In the genomic region with DNA sequence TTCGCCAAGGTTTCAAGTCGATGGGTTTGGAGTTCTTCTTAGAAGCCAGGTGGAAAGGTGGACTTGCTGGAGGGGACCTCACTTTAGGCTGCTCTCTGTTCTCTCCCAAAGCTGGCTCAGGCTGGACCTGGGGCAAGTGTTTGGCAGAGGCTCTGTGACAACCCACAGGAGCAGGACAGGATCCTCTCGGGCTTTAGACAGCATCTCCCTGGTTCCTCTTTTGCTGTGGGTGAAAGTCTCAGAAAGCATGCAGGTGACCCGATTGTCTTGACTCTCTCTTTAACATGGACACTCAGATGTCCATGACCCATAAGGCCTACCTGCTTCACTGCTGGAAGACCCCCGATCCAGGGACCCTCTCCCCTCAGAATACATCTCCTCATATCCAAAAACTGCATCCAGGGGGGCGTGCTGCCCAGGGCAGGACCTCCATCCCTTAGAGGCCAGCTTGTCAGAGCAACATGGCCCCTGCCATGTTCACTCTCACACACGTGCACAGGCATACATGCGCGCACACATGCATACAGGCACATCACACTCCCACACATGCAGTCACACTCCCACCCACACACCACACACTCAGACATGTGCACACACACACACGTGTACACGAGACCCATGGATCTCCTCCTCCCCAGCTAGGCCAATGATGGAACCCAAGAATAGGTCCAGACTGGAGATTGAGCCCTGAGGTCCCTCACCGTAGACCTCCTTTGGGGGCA, we compare ENCODE assay signal across 12 cellular contexts. TPM values are rescaled to one million over a fixed set of nuclear protein-coding genes. Genes with fewer than 3 reads are reported as not detected.
DNase-seq lines count a peak whose midpoint lies in the region; ATAC-seq and TF ChIP-seq lines count a peak whose summit lies in the region.
"Had no signal": no experiment of that assay in that cellular context is flagged by ENCODE, and none has a peak within 500 bp of the region (broad histone marks: within the 10 kb centered on the region; RNA-seq: fewer than 3 reads in every experiment).

No MANE protein-coding gene starts in this region.

- no peaks in the 10 kb centered on the region for H3K4me1 ChIP-seq in CD8-positive, alpha-beta memory T cell (ENCODE audit: insufficient read depth, low read length)

- no peak for ATAC-seq in HG02642 (IDR thresholded peaks at IDR 0.05; ENCODE audit: poor library complexity, unreplicated experiment)
- ATAC-seq in HG02970 (IDR thresholded peaks at IDR 0.05; ENCODE audit: low FRiP score, unreplicated experiment), result no peak

- no peak overlapping the region for H3K4me3 Mint-ChIP-seq in CD8-positive, alpha-beta memory T cell
- no peak overlapping the region for H3K4me3 Mint-ChIP-seq in progenitor cell of endocrine pancreas (ENCODE audit: low read depth)
- H3K4me3 Mint-ChIP-seq: activated CD4-positive, alpha-beta T cell treated with anti-CD3 and anti-CD28 coated beads, Interleukin-2, amount 10 ng/mL, durations not matched to agents 24 days and 14 days had no signal

- H3K27ac ChIP-seq in CD8-positive, alpha-beta memory T cell (ENCODE audit: low read depth, low read length), result no peak overlapping the region
- peak overlapping the region in 49 of 59 donors; percentile 3 to 83 (median 64) for H3K27ac ChIP-seq in dorsolateral prefrontal cortex

- no peak for TF ChIP-seq POLR2A in NB4 (IDR thresholded peaks at IDR 0.05; ENCODE audit: extremely low read depth, insufficient read length)

- peak overlapping the region in 5 of 8 donors; percentile 8 to 86 (median 56) for H3K27ac Mint-ChIP-seq in CD8-positive, alpha-beta memory T cell
- peak overlapping the region; percentile 51 for H3K27ac Mint-ChIP-seq in progenitor cell of endocrine pancreas

- CTCF ChIA-PET in CD8-positive, alpha-beta memory T cell (lab: Charles Lee), result no interaction called here

- H3K27me3 Mint-ChIP-seq in CD8-positive, alpha-beta memory T cell, result no peaks in the 10 kb centered on the region
- H3K27me3 Mint-ChIP-seq in progenitor cell of endocrine pancreas, result no peaks in the 10 kb centered on the region
- H3K27me3 Mint-ChIP-seq: activated CD4-positive, alpha-beta T cell treated with anti-CD3 and anti-CD28 coated beads, Interleukin-2, amount 10 ng/mL, durations not matched to agents 24 days and 14 days had no signal

- H3K4me3 ChIP-seq in CD8-positive, alpha-beta memory T cell (ENCODE audit: low read length), result no peak overlapping the region
- peak overlapping the region; percentile 67 for H3K4me3 ChIP-seq in NB4 (ENCODE audit: low read depth, low read length)
- peak overlapping the region in 1 of 59 donors; percentile 24 for H3K4me3 ChIP-seq in dorsolateral prefrontal cortex

- no peak for DNase-seq in CD8-positive, alpha-beta memory T cell
- DNase-seq in NB4 (ENCODE audit: low read depth) (peak; percentile 55), dorsolateral prefrontal cortex (no peak), progenitor cell of endocrine pancreas (ENCODE audit: low spot score, unreplicated experiment) (no peak), DMS79 (lab: John Stamatoyannopoulos, UW) (no peak), GM20000 (ENCODE audit: low spot score) (no peak)
- DNase-seq: activated CD4-positive, alpha-beta T cell treated with anti-CD3 and anti-CD28 coated beads, Interleukin-2, amount 10 ng/mL, durations not matched to agents 24 days and 14 days; NCI-H1105 treated with DMSO at 0.1 percent for 48 hours; NCI-H526; small intestine had no signal

- peaks cover 5 to 73% (median 10%) of the 10 kb centered on the region in 3 donors for H3K36me3 Mint-ChIP-seq in CD8-positive, alpha-beta memory T cell
- H3K36me3 Mint-ChIP-seq in progenitor cell of endocrine pancreas (ENCODE audit: insufficient read depth), result peaks cover 20% of the 10 kb centered on the region

- intact Hi-C loops in dorsolateral prefrontal cortex (cut with DNase I), result no loop called here

- POLR2A ChIA-PET in CD8-positive, alpha-beta memory T cell (lab: Charles Lee), result interaction anchor here (0.9 to 1.2 kb wide), 2 partner anchors 43 to 277 kb away, joined by 3 read pairs; no protein-coding TSS in a partner anchor

- peaks cover 0 to 8% (median 0%) of the 10 kb centered on the region in 3 donors for H3K4me1 Mint-ChIP-seq in CD8-positive, alpha-beta memory T cell
- no peaks in the 10 kb centered on the region for H3K4me1 Mint-ChIP-seq in progenitor cell of endocrine pancreas (ENCODE audit: low read depth)

- H3K9me3 ChIP-seq in CD8-positive, alpha-beta memory T cell (ENCODE audit: low read length), result no peaks in the 10 kb centered on the region

- no peaks in the 10 kb centered on the region for H3K9me3 Mint-ChIP-seq in CD8-positive, alpha-beta memory T cell
- no peaks in the 10 kb centered on the region for H3K9me3 Mint-ChIP-seq in progenitor cell of endocrine pancreas (ENCODE audit: low read depth)
- H3K9me3 Mint-ChIP-seq: activated CD4-positive, alpha-beta T cell treated with anti-CD3 and anti-CD28 coated beads, Interleukin-2, amount 10 ng/mL, durations not matched to agents 24 days and 14 days had no signal

- H3K27me3 ChIP-seq in CD8-positive, alpha-beta memory T cell (ENCODE audit: insufficient read depth, low read length, poor library complexity, severe bottlenecking), result no peaks in the 10 kb centered on the region
- no peaks in the 10 kb centered on the region for H3K27me3 ChIP-seq in dorsolateral prefrontal cortex

- H3K36me3 ChIP-seq in CD8-positive, alpha-beta memory T cell (ENCODE audit: insufficient read depth, low read length), result peaks cover 31% of the 10 kb centered on the region

- TF ChIP-seq CTCF in NB4 (IDR thresholded peaks at IDR 0.05; ENCODE audit: low read depth, low read length) (no peak), dorsolateral prefrontal cortex (IDR thresholded peaks at IDR 0.05 in 54 of 56, conservative IDR thresholded peaks at IDR 0.05 in 2 of 56; ENCODE audit: low read depth in 1 of 56, partially characterized antibody in 56 of 56) (no peak), progenitor cell of endocrine pancreas (IDR thresholded peaks at IDR 0.05; ENCODE audit: unreplicated experiment) (no peak), GM20000 (IDR thresholded peaks at IDR 0.05; ENCODE audit: extremely low read depth, missing control alignments) (no peak)

RNA-seq across cellular contexts. Expression of a gene that starts 21.3 kb away (rescaled TPM):
- 100 to 1,000 TPM; 226 to 229 TPM for total RNA-seq in CD8-positive, alpha-beta memory T cell
- 58.8 TPM for polyA plus RNA-seq in CD8-positive, alpha-beta memory T cell
- total RNA-seq in dorsolateral prefrontal cortex (10 to 100 TPM; 33.5 to 66.9 (median 49.5) TPM), progenitor cell of endocrine pancreas (61.9 and 62.2 TPM in 2 replicates)

RNA-seq across cellular contexts. Expression of a gene that starts 21.4 kb away (rescaled TPM):
- total RNA-seq in CD8-positive, alpha-beta memory T cell, result 10 to 100 TPM; 11.8 to 13.9 TPM
- 3.7 TPM for polyA plus RNA-seq in CD8-positive, alpha-beta memory T cell
- total RNA-seq in dorsolateral prefrontal cortex, result 10 to 100 TPM in 34 of 120 experiments, 1 to 10 TPM in 86; 3.6 to 19.4 (median 8.7) TPM
- 9.0 and 11.6 TPM in 2 replicates for total RNA-seq in progenitor cell of endocrine pancreas
